In genomic region chr6:43627008-43627825, GRCh38 we compare ENCODE assay signal across 1 cellular context.
A peak's percentile ranks its signal among the peaks of the same experiment; 100 is the strongest.
TF ChIP-seq lines count a peak whose summit lies in the region.

No MANE protein-coding gene starts in this region.

TF ChIP-seq in HepG2, 621 proteins besides CTCF, POLR2A, EP300 and RAD21 (continues in another document):
- no peak for TF ChIP-seq MZF1 (CRISPR knock-in tag; IDR thresholded peaks at IDR 0.05; ENCODE audit: borderline replicate concordance)
- peak; percentile 77 for TF ChIP-seq SAP130 (CRISPR knock-in tag; IDR thresholded peaks at IDR 0.05; ENCODE audit: low read depth)
- TF ChIP-seq ZBTB25 (CRISPR knock-in tag; IDR thresholded peaks at IDR 0.05) = peak; percentile 49; the same call in 1 of the 2 replicates
- 0 out of 2 replicates have a peak, but pooled peaks have one; percentile 53 for TF ChIP-seq NFIB (CRISPR knock-in tag; IDR thresholded peaks at IDR 0.05; ENCODE audit: borderline replicate concordance)
- TF ChIP-seq CEBPB (IDR thresholded peaks at IDR 0.05; ENCODE audit: borderline replicate concordance, low read depth, low read length) = peak; percentile 80
- TF ChIP-seq, protein P1, sequence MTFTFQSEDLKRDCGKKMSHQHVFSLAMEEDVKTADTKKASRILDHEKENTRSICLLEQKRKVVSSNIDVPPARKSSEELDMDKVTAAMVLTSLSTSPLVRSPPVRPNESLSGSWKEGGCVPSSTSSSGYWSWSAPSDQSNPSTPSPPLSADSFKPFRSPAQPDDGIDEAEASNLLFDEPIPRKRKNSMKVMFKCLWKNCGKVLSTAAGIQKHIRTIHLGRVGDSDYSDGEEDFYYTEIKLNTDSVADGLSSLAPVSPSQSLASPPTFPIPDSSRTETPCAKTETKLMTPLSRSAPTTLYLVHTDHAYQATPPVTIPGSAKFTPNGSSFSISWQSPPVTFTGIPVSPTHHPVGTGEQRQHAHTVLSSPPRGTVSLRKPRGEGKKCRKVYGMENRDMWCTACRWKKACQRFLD (CRISPR knock-in tag; IDR thresholded peaks at IDR 0.05; ENCODE audit: borderline replicate concordance) = no peak
- TF ChIP-seq, protein P2, sequence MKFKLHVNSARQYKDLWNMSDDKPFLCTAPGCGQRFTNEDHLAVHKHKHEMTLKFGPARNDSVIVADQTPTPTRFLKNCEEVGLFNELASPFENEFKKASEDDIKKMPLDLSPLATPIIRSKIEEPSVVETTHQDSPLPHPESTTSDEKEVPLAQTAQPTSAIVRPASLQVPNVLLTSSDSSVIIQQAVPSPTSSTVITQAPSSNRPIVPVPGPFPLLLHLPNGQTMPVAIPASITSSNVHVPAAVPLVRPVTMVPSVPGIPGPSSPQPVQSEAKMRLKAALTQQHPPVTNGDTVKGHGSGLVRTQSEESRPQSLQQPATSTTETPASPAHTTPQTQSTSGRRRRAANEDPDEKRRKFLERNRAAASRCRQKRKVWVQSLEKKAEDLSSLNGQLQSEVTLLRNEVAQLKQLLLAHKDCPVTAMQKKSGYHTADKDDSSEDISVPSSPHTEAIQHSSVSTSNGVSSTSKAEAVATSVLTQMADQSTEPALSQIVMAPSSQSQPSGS (CRISPR knock-in tag; IDR thresholded peaks at IDR 0.05) = peak; percentile 80; the same call in 1 of the 2 replicates
- no peak for TF ChIP-seq SMYD3 (CRISPR knock-in tag; IDR thresholded peaks at IDR 0.05)
- no peak for TF ChIP-seq HINFP (CRISPR knock-in tag; IDR thresholded peaks at IDR 0.05; ENCODE audit: low read depth)
- TF ChIP-seq, protein P3, sequence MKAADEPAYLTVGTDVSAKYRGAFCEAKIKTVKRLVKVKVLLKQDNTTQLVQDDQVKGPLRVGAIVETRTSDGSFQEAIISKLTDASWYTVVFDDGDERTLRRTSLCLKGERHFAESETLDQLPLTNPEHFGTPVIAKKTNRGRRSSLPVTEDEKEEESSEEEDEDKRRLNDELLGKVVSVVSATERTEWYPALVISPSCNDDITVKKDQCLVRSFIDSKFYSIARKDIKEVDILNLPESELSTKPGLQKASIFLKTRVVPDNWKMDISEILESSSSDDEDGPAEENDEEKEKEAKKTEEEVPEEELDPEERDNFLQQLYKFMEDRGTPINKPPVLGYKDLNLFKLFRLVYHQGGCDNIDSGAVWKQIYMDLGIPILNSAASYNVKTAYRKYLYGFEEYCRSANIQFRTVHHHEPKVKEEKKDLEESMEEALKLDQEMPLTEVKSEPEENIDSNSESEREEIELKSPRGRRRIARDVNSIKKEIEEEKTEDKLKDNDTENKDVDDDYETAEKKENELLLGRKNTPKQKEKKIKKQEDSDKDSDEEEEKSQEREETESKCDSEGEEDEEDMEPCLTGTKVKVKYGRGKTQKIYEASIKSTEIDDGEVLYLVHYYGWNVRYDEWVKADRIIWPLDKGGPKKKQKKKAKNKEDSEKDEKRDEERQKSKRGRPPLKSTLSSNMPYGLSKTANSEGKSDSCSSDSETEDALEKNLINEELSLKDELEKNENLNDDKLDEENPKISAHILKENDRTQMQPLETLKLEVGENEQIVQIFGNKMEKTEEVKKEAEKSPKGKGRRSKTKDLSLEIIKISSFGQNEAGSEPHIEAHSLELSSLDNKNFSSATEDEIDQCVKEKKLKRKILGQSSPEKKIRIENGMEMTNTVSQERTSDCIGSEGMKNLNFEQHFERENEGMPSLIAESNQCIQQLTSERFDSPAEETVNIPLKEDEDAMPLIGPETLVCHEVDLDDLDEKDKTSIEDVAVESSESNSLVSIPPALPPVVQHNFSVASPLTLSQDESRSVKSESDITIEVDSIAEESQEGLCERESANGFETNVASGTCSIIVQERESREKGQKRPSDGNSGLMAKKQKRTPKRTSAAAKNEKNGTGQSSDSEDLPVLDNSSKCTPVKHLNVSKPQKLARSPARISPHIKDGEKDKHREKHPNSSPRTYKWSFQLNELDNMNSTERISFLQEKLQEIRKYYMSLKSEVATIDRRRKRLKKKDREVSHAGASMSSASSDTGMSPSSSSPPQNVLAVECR (CRISPR knock-in tag; IDR thresholded peaks at IDR 0.05; ENCODE audit: borderline replicate concordance) = peak; percentile 36; the same call in 1 of the 2 replicates
- no peak for TF ChIP-seq ZBTB40 (IDR thresholded peaks at IDR 0.05)
- TF ChIP-seq ZBTB40 (CRISPR knock-in tag; IDR thresholded peaks at IDR 0.05) = 0 out of 2 replicates have a peak, but pooled peaks have one; percentile 38
- no peak for TF ChIP-seq ZNF44 (CRISPR knock-in tag; IDR thresholded peaks at IDR 0.05)
- no peak for TF ChIP-seq TARDBP (CRISPR knock-in tag; IDR thresholded peaks at IDR 0.05)
- TF ChIP-seq ZNF614 (CRISPR knock-in tag; IDR thresholded peaks at IDR 0.05; ENCODE audit: borderline replicate concordance) = 0 out of 2 replicates have a peak, but pooled peaks have one; percentile 42
- no peak for TF ChIP-seq NCOR1 (IDR thresholded peaks at IDR 0.05; ENCODE audit: borderline replicate concordance, low read length)
- TF ChIP-seq ZNF543 (CRISPR knock-in tag; IDR thresholded peaks at IDR 0.05) = no peak
- TF ChIP-seq ZNF160 (CRISPR knock-in tag; IDR thresholded peaks at IDR 0.05) = no peak
- peak; percentile 46; the same call in 1 of the 2 replicates for TF ChIP-seq KAT8 (CRISPR knock-in tag; IDR thresholded peaks at IDR 0.05)
- no peak for TF ChIP-seq ZNF558 (CRISPR knock-in tag; IDR thresholded peaks at IDR 0.05; ENCODE audit: borderline replicate concordance)
- no peak for TF ChIP-seq ZNF598 (CRISPR knock-in tag; IDR thresholded peaks at IDR 0.05; ENCODE audit: borderline replicate concordance)
- TF ChIP-seq FOXC1 (CRISPR knock-in tag; IDR thresholded peaks at IDR 0.05; ENCODE audit: borderline replicate concordance) = peak; percentile 71
- TF ChIP-seq ASH2L (IDR thresholded peaks at IDR 0.05; ENCODE audit: insufficient read length, low read depth, low read length) = peak; percentile 34
- 0 out of 2 replicates have a peak, but pooled peaks have one; percentile 46 for TF ChIP-seq KLF11 (CRISPR knock-in tag; IDR thresholded peaks at IDR 0.05)
- peak; percentile 9; the same call in 1 of the 2 replicates for TF ChIP-seq KDM4B (CRISPR knock-in tag; IDR thresholded peaks at IDR 0.05)
- TF ChIP-seq ZBTB7B (CRISPR knock-in tag; IDR thresholded peaks at IDR 0.05) = no peak
- TF ChIP-seq, protein P4, sequence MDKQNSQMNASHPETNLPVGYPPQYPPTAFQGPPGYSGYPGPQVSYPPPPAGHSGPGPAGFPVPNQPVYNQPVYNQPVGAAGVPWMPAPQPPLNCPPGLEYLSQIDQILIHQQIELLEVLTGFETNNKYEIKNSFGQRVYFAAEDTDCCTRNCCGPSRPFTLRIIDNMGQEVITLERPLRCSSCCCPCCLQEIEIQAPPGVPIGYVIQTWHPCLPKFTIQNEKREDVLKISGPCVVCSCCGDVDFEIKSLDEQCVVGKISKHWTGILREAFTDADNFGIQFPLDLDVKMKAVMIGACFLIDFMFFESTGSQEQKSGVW (CRISPR knock-in tag; IDR thresholded peaks at IDR 0.05; ENCODE audit: borderline replicate concordance) = no peak
- TF ChIP-seq ZBTB21 (CRISPR knock-in tag; IDR thresholded peaks at IDR 0.05) = peak; percentile 83; the same call in 1 of the 2 replicates
- TF ChIP-seq CEBPG (CRISPR knock-in tag; IDR thresholded peaks at IDR 0.05) = peak; percentile 82
- no peak for TF ChIP-seq ZNF629 (CRISPR knock-in tag; conservative IDR thresholded peaks at IDR 0.05)
- TF ChIP-seq SOX6 (IDR thresholded peaks at IDR 0.05) = no peak
- peak; percentile 48 for TF ChIP-seq SOX6 (CRISPR knock-in tag; IDR thresholded peaks at IDR 0.05)
- TF ChIP-seq YEATS4 (CRISPR knock-in tag; IDR thresholded peaks at IDR 0.05; ENCODE audit: borderline replicate concordance) = no peak
- TF ChIP-seq, protein P5, sequence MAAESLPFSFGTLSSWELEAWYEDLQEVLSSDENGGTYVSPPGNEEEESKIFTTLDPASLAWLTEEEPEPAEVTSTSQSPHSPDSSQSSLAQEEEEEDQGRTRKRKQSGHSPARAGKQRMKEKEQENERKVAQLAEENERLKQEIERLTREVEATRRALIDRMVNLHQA (CRISPR knock-in tag; IDR thresholded peaks at IDR 0.05) = peak; percentile 96
- 0 out of 2 replicates have a peak, but pooled peaks have one; percentile 27 for TF ChIP-seq RBFOX2 (IDR thresholded peaks at IDR 0.05; ENCODE audit: low read depth, low read length)
- TF ChIP-seq ZNF615 (CRISPR knock-in tag; IDR thresholded peaks at IDR 0.05; ENCODE audit: borderline replicate concordance) = no peak
- 0 out of 2 replicates have a peak, but pooled peaks have one; percentile 10 for TF ChIP-seq FOXA3 (CRISPR knock-in tag; IDR thresholded peaks at IDR 0.05)
- TF ChIP-seq NCOA2 (CRISPR knock-in tag; IDR thresholded peaks at IDR 0.05) = 0 out of 2 replicates have a peak, but pooled peaks have one; percentile 7
- TF ChIP-seq KLF16 (CRISPR knock-in tag; IDR thresholded peaks at IDR 0.05) = peak in 1 of 2 experiments; percentile 37; a peak in 1 of 4 replicates
- TF ChIP-seq CREB1 (IDR thresholded peaks at IDR 0.05) = peak; percentile 55; the same call in 1 of the 2 replicates
- peak; percentile 73 for TF ChIP-seq CREB1 (CRISPR knock-in tag; IDR thresholded peaks at IDR 0.05)
- TF ChIP-seq ZNF235 (CRISPR knock-in tag; IDR thresholded peaks at IDR 0.05; ENCODE audit: borderline replicate concordance) = no peak
